Comparison of ENCODE assay signal across 1 cellular context in the genomic region with DNA sequence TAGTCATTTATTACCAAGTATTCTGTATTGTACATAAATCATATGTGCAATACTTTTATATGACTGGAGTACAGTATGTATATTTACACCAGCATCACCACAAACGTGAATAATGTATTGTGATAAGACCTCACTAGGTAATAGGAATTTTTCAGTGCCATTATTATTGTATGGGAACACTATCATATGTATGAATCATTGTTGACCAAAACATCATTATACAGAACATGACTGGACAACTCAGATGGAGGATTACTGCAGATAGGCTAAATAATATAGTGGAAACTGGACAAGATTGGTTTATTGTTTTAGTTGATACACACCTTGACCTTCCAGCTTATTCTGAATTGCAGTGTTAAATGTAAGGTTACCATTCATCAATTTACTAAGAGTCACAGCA.
TF ChIP-seq lines count a peak whose summit lies in the region.

No MANE protein-coding gene starts in this region.

TF ChIP-seq in K562, 482 proteins besides CTCF, POLR2A, EP300 and RAD21:
- no peak for TF ChIP-seq SOX6 (IDR thresholded peaks at IDR 0.05)
- no peak for TF ChIP-seq HNRNPL (IDR thresholded peaks at IDR 0.05; ENCODE audit: low read depth, low read length)
- TF ChIP-seq CBFA2T3 (IDR thresholded peaks at IDR 0.05) = no peak
- TF ChIP-seq HNRNPLL (IDR thresholded peaks at IDR 0.05; ENCODE audit: low read depth, low read length, poor library complexity, severe bottlenecking) = no peak
- TF ChIP-seq BCLAF1 (IDR thresholded peaks at IDR 0.05; ENCODE audit: borderline replicate concordance in 1 of 2, control insufficient read depth in 1 of 2, low read depth in 2 of 2, low read length in 1 of 2) = no peak
- TF ChIP-seq CXXC5 (CRISPR knock-in tag; IDR thresholded peaks at IDR 0.05) = no peak
- TF ChIP-seq FOXA3 (CRISPR knock-in tag; conservative IDR thresholded peaks at IDR 0.05 in 1 of 2, IDR thresholded peaks at IDR 0.05 in 1 of 2) = 0 out of 4 replicates have a peak, but pooled peaks of 1 of the 2 experiments have one; percentile 13
- TF ChIP-seq RBM17 (IDR thresholded peaks at IDR 0.05; ENCODE audit: borderline replicate concordance, low read depth, low read length) = no peak
- TF ChIP-seq, protein P1, sequence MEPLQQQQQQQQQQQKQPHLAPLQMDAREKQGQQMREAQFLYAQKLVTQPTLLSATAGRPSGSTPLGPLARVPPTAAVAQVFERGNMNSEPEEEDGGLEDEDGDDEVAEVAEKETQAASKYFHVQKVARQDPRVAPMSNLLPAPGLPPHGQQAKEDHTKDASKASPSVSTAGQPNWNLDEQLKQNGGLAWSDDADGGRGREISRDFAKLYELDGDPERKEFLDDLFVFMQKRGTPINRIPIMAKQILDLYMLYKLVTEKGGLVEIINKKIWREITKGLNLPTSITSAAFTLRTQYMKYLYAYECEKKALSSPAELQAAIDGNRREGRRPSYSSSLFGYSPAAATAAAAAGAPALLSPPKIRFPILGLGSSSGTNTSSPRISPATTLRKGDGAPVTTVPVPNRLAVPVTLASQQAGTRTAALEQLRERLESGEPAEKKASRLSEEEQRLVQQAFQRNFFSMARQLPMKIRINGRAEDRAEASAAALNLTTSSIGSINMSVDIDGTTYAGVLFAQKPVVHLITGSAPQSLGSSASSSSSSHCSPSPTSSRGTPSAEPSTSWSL (CRISPR knock-in tag; IDR thresholded peaks at IDR 0.05; ENCODE audit: borderline replicate concordance) = no peak
- no peak for TF ChIP-seq ZEB2 (IDR thresholded peaks at IDR 0.05)
- TF ChIP-seq BRD4 (IDR thresholded peaks at IDR 0.05) = no peak
- TF ChIP-seq CHD1 (IDR thresholded peaks at IDR 0.05; ENCODE audit: low read length) = no peak
- TF ChIP-seq PCBP2 (IDR thresholded peaks at IDR 0.05; ENCODE audit: low read depth, low read length, poor library complexity, severe bottlenecking) = no peak
- 0 out of 2 replicates have a peak, but pooled peaks have one; percentile 40 for TF ChIP-seq TARDBP (IDR thresholded peaks at IDR 0.05)
- 0 out of 2 replicates have a peak, but pooled peaks have one; percentile 26 for TF ChIP-seq KHSRP (IDR thresholded peaks at IDR 0.05)
- no peak for TF ChIP-seq RBM39 (optimal IDR thresholded peaks at IDR 0.05; ENCODE audit: low read depth, low read length)
- no peak for TF ChIP-seq FOXJ3 (CRISPR knock-in tag; IDR thresholded peaks at IDR 0.05)
- 0 out of 4 replicates have a peak, but pooled peaks of 1 of the 2 experiments have one; percentile 6 for TF ChIP-seq SIN3A (IDR thresholded peaks at IDR 0.05; ENCODE audit: borderline replicate concordance in 2 of 2, control insufficient read depth in 1 of 2, low read depth in 2 of 2, low read length in 2 of 2)
- TF ChIP-seq ARID1B (IDR thresholded peaks at IDR 0.05) = no peak
- TF ChIP-seq CBX1 (IDR thresholded peaks at IDR 0.05; ENCODE audit: low read depth) = no peak
- TF ChIP-seq, protein P2, sequence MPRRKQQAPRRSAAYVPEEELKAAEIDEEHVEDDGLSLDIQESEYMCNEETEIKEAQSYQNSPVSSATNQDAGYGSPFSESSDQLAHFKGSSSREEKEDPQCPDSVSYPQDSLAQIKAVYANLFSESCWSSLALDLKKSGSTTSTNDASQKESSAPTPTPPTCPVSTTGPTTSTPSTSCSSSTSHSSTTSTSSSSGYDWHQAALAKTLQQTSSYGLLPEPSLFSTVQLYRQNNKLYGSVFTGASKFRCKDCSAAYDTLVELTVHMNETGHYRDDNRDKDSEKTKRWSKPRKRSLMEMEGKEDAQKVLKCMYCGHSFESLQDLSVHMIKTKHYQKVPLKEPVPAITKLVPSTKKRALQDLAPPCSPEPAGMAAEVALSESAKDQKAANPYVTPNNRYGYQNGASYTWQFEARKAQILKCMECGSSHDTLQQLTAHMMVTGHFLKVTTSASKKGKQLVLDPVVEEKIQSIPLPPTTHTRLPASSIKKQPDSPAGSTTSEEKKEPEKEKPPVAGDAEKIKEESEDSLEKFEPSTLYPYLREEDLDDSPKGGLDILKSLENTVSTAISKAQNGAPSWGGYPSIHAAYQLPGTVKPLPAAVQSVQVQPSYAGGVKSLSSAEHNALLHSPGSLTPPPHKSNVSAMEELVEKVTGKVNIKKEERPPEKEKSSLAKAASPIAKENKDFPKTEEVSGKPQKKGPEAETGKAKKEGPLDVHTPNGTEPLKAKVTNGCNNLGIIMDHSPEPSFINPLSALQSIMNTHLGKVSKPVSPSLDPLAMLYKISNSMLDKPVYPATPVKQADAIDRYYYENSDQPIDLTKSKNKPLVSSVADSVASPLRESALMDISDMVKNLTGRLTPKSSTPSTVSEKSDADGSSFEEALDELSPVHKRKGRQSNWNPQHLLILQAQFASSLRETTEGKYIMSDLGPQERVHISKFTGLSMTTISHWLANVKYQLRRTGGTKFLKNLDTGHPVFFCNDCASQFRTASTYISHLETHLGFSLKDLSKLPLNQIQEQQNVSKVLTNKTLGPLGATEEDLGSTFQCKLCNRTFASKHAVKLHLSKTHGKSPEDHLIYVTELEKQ (CRISPR knock-in tag; IDR thresholded peaks at IDR 0.05) = no peak
- no peak for TF ChIP-seq NFE2 (IDR thresholded peaks at IDR 0.05; ENCODE audit: low read depth)
- TF ChIP-seq FOXA1 (IDR thresholded peaks at IDR 0.05; ENCODE audit: borderline replicate concordance) = no peak
- TF ChIP-seq HDAC3 (IDR thresholded peaks at IDR 0.05; ENCODE audit: borderline replicate concordance, partially characterized antibody) = no peak
- TF ChIP-seq RNF2 (IDR thresholded peaks at IDR 0.05) = no peak
- TF ChIP-seq POU5F1 (IDR thresholded peaks at IDR 0.05; ENCODE audit: borderline replicate concordance, low read depth, low read length, partially characterized antibody) = no peak
- TF ChIP-seq, protein P3, sequence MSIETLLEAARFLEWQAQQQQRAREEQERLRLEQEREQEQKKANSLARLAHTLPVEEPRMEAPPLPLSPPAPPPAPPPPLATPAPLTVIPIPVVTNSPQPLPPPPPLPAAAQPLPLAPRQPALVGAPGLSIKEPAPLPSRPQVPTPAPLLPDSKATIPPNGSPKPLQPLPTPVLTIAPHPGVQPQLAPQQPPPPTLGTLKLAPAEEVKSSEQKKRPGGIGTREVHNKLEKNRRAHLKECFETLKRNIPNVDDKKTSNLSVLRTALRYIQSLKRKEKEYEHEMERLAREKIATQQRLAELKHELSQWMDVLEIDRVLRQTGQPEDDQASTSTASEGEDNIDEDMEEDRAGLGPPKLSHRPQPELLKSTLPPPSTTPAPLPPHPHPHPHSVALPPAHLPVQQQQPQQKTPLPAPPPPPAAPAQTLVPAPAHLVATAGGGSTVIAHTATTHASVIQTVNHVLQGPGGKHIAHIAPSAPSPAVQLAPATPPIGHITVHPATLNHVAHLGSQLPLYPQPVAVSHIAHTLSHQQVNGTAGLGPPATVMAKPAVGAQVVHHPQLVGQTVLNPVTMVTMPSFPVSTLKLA (conservative IDR thresholded peaks at IDR 0.05) = no peak
- no peak for TF ChIP-seq TFAM (CRISPR knock-in tag; conservative IDR thresholded peaks at IDR 0.05)
- TF ChIP-seq LCOR (CRISPR knock-in tag; IDR thresholded peaks at IDR 0.05) = no peak
- no peak for TF ChIP-seq ZNF561 (CRISPR knock-in tag; conservative IDR thresholded peaks at IDR 0.05)
- TF ChIP-seq POLR2B (IDR thresholded peaks at IDR 0.05; ENCODE audit: low read depth, partially characterized antibody) = peak; percentile 29
- TF ChIP-seq, protein P4, sequence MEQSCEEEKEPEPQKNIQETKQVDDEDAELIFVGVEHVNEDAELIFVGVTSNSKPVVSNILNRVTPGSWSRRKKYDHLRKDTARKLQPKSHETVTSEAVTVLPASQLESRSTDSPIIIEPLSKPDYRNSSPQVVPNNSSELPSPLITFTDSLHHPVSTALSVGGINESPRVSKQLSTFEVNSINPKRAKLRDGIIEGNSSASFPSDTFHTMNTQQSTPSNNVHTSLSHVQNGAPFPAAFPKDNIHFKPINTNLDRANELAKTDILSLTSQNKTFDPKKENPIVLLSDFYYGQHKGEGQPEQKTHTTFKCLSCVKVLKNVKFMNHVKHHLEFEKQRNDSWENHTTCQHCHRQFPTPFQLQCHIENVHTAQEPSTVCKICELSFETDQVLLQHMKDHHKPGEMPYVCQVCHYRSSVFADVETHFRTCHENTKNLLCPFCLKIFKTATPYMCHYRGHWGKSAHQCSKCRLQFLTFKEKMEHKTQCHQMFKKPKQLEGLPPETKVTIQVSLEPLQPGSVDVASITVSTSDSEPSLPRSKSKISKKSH (CRISPR knock-in tag; IDR thresholded peaks at IDR 0.05) = no peak
- TF ChIP-seq, protein P5, sequence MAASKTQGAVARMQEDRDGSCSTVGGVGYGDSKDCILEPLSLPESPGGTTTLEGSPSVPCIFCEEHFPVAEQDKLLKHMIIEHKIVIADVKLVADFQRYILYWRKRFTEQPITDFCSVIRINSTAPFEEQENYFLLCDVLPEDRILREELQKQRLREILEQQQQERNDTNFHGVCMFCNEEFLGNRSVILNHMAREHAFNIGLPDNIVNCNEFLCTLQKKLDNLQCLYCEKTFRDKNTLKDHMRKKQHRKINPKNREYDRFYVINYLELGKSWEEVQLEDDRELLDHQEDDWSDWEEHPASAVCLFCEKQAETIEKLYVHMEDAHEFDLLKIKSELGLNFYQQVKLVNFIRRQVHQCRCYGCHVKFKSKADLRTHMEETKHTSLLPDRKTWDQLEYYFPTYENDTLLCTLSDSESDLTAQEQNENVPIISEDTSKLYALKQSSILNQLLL (CRISPR knock-in tag; IDR thresholded peaks at IDR 0.05; ENCODE audit: borderline replicate concordance) = no peak
- TF ChIP-seq NBN (IDR thresholded peaks at IDR 0.05; ENCODE audit: low read depth) = no peak
- no peak for TF ChIP-seq NCOA4 (IDR thresholded peaks at IDR 0.05; ENCODE audit: partially characterized antibody)
- TF ChIP-seq RAD51 (IDR thresholded peaks at IDR 0.05; ENCODE audit: borderline replicate concordance, low read depth) = no peak
- TF ChIP-seq PRPF4 (IDR thresholded peaks at IDR 0.05; ENCODE audit: insufficient read depth, low read depth, low read length, poor library complexity, severe bottlenecking) = no peak
- TF ChIP-seq ZNF766 (CRISPR knock-in tag; conservative IDR thresholded peaks at IDR 0.05) = no peak
- TF ChIP-seq ZNF354B (CRISPR knock-in tag; IDR thresholded peaks at IDR 0.05) = no peak
- no peak for TF ChIP-seq MEIS2 (IDR thresholded peaks at IDR 0.05; ENCODE audit: partially characterized antibody)
- TF ChIP-seq FOSL1 (tag; conservative IDR thresholded peaks at IDR 0.05) = peak; percentile 37; the same call in 1 of the 2 replicates
- TF ChIP-seq ZNF668 (CRISPR knock-in tag; IDR thresholded peaks at IDR 0.05) = no peak
- 0 out of 2 replicates have a peak, but pooled peaks have one; percentile 30 for TF ChIP-seq GATAD2B (IDR thresholded peaks at IDR 0.05; ENCODE audit: borderline replicate concordance)
- no peak for TF ChIP-seq C11orf30 (IDR thresholded peaks at IDR 0.05; ENCODE audit: low read depth)
- TF ChIP-seq ZFP91 (CRISPR knock-in tag; IDR thresholded peaks at IDR 0.05) = no peak
- no peak for TF ChIP-seq ZFP36 (IDR thresholded peaks at IDR 0.05; ENCODE audit: low read depth, low read length, partially characterized antibody)
- no peak for TF ChIP-seq IRF2 (CRISPR knock-in tag; IDR thresholded peaks at IDR 0.05)
- TF ChIP-seq RBM22 (IDR thresholded peaks at IDR 0.05; ENCODE audit: low read depth, low read length, poor library complexity, severe bottlenecking) = peak; percentile 69
